In genomic region chr17:75646626-75646968, GRCh38 we compare ENCODE assay signal across 14 cellular contexts. TPM values are rescaled to one million over a fixed set of nuclear protein-coding genes. Genes with fewer than 3 reads are reported as not detected.
DNase-seq lines count a peak whose midpoint lies in the region; ATAC-seq, FAIRE-seq and TF ChIP-seq lines count a peak whose summit lies in the region.
"Had no signal": no experiment of that assay in that cellular context is flagged by ENCODE, and none has a peak within 500 bp of the region (broad histone marks: within the 10 kb centered on the region; RNA-seq: fewer than 3 reads in every experiment).

No MANE protein-coding gene starts in this region.

- H3K4me3 ChIP-seq in kidney (ENCODE audit: low read length in 2 of 2): peak overlapping the region; percentile 38 to 49
- no peak overlapping the region for H3K4me3 ChIP-seq in skin epidermis
- H3K4me3 ChIP-seq: MG63 had no signal

- CTCF ChIA-PET in activated B cell treated with CpG ODN at 0.5 μM for 24 hours (lab: Charles Lee): interaction anchor here (1.0 to 4.5 kb wide), 2 partner anchors 13 to 103 kb away, joined by 3 to 34 read pairs; partner anchors contain the start of gene SMIM5
- CTCF ChIA-PET in activated CD4-positive, alpha-beta memory T cell treated with anti-CD3 and anti-CD28 coated beads for 36 hours (lab: Charles Lee): interaction anchor here (1.1 to 19.5 kb wide), 3 partner anchors 14 to 102 kb away, joined by 3 to 438 read pairs (median 69); partner anchors contain the start of gene SMIM5

- H3K9me3 ChIP-seq in kidney (ENCODE audit: control insufficient read depth in 1 of 2, low read length in 2 of 2) (no peaks in the 10 kb centered on the region), T-helper 17 cell (ENCODE audit: control insufficient read depth, low read length, poor library complexity, severe bottlenecking) (no peaks in the 10 kb centered on the region)
- H3K9me3 ChIP-seq: MG63 had no signal

- peaks cover 10 to 15% of the 10 kb centered on the region in 2 donors for H3K36me3 ChIP-seq in kidney (ENCODE audit: control insufficient read depth in 1 of 2, insufficient read depth in 2 of 2, low read length in 2 of 2)

- no peak overlapping the region for H3K4me3 Mint-ChIP-seq in activated B cell treated with CpG ODN at 0.5 μM for 24 hours
- H3K4me3 Mint-ChIP-seq in T-helper 17 cell: no peak overlapping the region
- H3K4me3 Mint-ChIP-seq in activated CD4-positive, alpha-beta memory T cell treated with anti-CD3 and anti-CD28 coated beads for 36 hours: no peak overlapping the region
- H3K4me3 Mint-ChIP-seq: T-helper 1 cell treated with Interleukin-12 subunit alpha and Interleukin-12 subunit beta and Interleukin-4 antibody, amounts not matched to agents 30 μg/mL and 1 μg/mL, for 36 hours had no signal

- TF ChIP-seq CTCF in activated B cell treated with CpG ODN at 0.5 μM for 24 hours (IDR thresholded peaks at IDR 0.05) (no peak), kidney (IDR thresholded peaks at IDR 0.05; ENCODE audit: borderline replicate concordance, extremely low read depth, insufficient read depth) (no peak)

- no peak for FAIRE-seq in kidney (lab: Jason Lieb, UNC)

- no peaks in the 10 kb centered on the region for H3K9me3 Mint-ChIP-seq in activated B cell treated with CpG ODN at 0.5 μM for 24 hours
- H3K9me3 Mint-ChIP-seq in activated CD4-positive, alpha-beta memory T cell treated with anti-CD3 and anti-CD28 coated beads for 36 hours: no peaks in the 10 kb centered on the region
- H3K9me3 Mint-ChIP-seq: T-helper 1 cell treated with Interleukin-12 subunit alpha and Interleukin-12 subunit beta and Interleukin-4 antibody, amounts not matched to agents 30 μg/mL and 1 μg/mL, for 36 hours had no signal

- peak overlapping the region; percentile 97 to 99 for H3K27ac ChIP-seq in kidney (ENCODE audit: low read depth in 2 of 2, low read length in 2 of 2)
- peak overlapping the region in 15 of 21 experiments; percentile 7 to 84 (median 69) for H3K27ac ChIP-seq in skin epidermis

- peaks cover 38 to 50% of the 10 kb centered on the region in 2 donors for H3K4me1 ChIP-seq in kidney (ENCODE audit: control insufficient read depth in 1 of 2, insufficient read depth in 1 of 2, low read depth in 1 of 2, low read length in 2 of 2)

- ATAC-seq in GM18907 (IDR thresholded peaks at IDR 0.05; ENCODE audit: unreplicated experiment): peak; percentile 15
- peak; percentile 19 for ATAC-seq in activated B cell treated with CpG ODN at 0.5 μM for 24 hours (ENCODE audit: low read depth)
- no peak for ATAC-seq in GM19455 (IDR thresholded peaks at IDR 0.05; ENCODE audit: unreplicated experiment)
- ATAC-seq in T-helper 17 cell: no peak

- H3K27ac Mint-ChIP-seq in activated B cell treated with CpG ODN at 0.5 μM for 24 hours (peak overlapping the region; percentile 84), T-helper 17 cell (no peak overlapping the region)
- H3K27ac Mint-ChIP-seq in activated CD4-positive, alpha-beta memory T cell treated with anti-CD3 and anti-CD28 coated beads for 36 hours: no peak overlapping the region

- POLR2A ChIA-PET in activated B cell treated with CpG ODN at 0.5 μM for 24 hours (lab: Charles Lee): interaction anchor here (0.5 to 2.4 kb wide), 7 partner anchors 10 to 301 kb away, joined by 4 to 10 read pairs (median 6); partner anchors contain the start of genes RECQL5, SAP30BP and SMIM5
- POLR2A ChIA-PET in activated CD4-positive, alpha-beta memory T cell treated with anti-CD3 and anti-CD28 coated beads for 36 hours (lab: Charles Lee): no interaction called here

- H3K27me3 Mint-ChIP-seq in activated B cell treated with CpG ODN at 0.5 μM for 24 hours (no peaks in the 10 kb centered on the region), T-helper 17 cell (no peaks in the 10 kb centered on the region)
- no peaks in the 10 kb centered on the region for H3K27me3 Mint-ChIP-seq in activated CD4-positive, alpha-beta memory T cell treated with anti-CD3 and anti-CD28 coated beads for 36 hours

- peaks cover 15% of the 10 kb centered on the region for H3K4me1 Mint-ChIP-seq in activated B cell treated with CpG ODN at 0.5 μM for 24 hours
- H3K4me1 Mint-ChIP-seq in T-helper 17 cell: peaks cover 5% of the 10 kb centered on the region
- H3K4me1 Mint-ChIP-seq in activated CD4-positive, alpha-beta memory T cell treated with anti-CD3 and anti-CD28 coated beads for 36 hours (ENCODE audit: low read depth): peaks cover 5% of the 10 kb centered on the region

- intact Hi-C loops in activated B cell treated with CpG ODN at 0.5 μM for 24 hours (cut with micrococcal nuclease): no loop called here
- intact Hi-C loops in kidney (cut with DNase I): no loop called here
- intact Hi-C loops in activated CD4-positive, alpha-beta memory T cell treated with anti-CD3 and anti-CD28 coated beads for 36 hours (cut with micrococcal nuclease): no loop called here

- H3K36me3 Mint-ChIP-seq in activated B cell treated with CpG ODN at 0.5 μM for 24 hours (ENCODE audit: low read depth) (peaks cover 42% of the 10 kb centered on the region), T-helper 17 cell (ENCODE audit: low read depth) (no peaks in the 10 kb centered on the region)
- peaks cover 6% of the 10 kb centered on the region for H3K36me3 Mint-ChIP-seq in activated CD4-positive, alpha-beta memory T cell treated with anti-CD3 and anti-CD28 coated beads for 36 hours

- DNase-seq in activated B cell treated with CpG ODN at 0.5 μM for 24 hours: no peak
- DNase-seq in kidney: no peak
- DNase-seq in T-helper 17 cell: no peak
- no peak for DNase-seq in activated CD4-positive, alpha-beta memory T cell treated with anti-CD3 and anti-CD28 coated beads for 36 hours
- DNase-seq in kidney tubule cell (ENCODE audit: low spot score): no peak
- DNase-seq: activated effector memory CD4-positive, alpha-beta T cell treated with Interleukin-2 at 50 U/mL for 16 hours; central memory CD4-positive, alpha-beta T cell; MG63; stimulated activated CD4-positive, alpha-beta T cell treated with anti-CD3 and anti-CD28 coated beads, Interleukin-15, amount 100 ng/mL, for 24 hours had no signal

- peak overlapping the region; percentile 54 to 73 for H3K9ac ChIP-seq in kidney (ENCODE audit: low read length in 2 of 2)

RNA-seq across cellular contexts. Expression of gene SMIM5, which starts 13.4 kb away (rescaled TPM):
- total RNA-seq in activated B cell treated with CpG ODN at 0.5 μM for 24 hours (1.1 and 1.7 TPM in 2 replicates), kidney (8.0 TPM), T-helper 17 cell (1 to 10 TPM in 1 of 2 donors, under 1 TPM in 1; 0.40 to 8.4 TPM)
- polyA plus RNA-seq in kidney (ENCODE audit: insufficient read depth, low read depth, low replicate concordance): 63.0 TPM
- total RNA-seq in activated CD4-positive, alpha-beta memory T cell treated with anti-CD3 and anti-CD28 coated beads for 36 hours: not detected
- polyA plus RNA-seq: BJ had no signal

RNA-seq across cellular contexts. Expression of gene RECQL5, which starts 20.4 kb away (rescaled TPM):
- 55.9 and 65.4 TPM in 2 replicates for total RNA-seq in activated B cell treated with CpG ODN at 0.5 μM for 24 hours
- 51.6 TPM for total RNA-seq in kidney
- 40.0 TPM for polyA plus RNA-seq in kidney (ENCODE audit: insufficient read depth, low read depth, low replicate concordance)
- 10 to 100 TPM; 24.1 to 30.6 TPM for total RNA-seq in T-helper 17 cell
- 10 to 100 TPM; 27.7 to 31.3 TPM for total RNA-seq in activated CD4-positive, alpha-beta memory T cell treated with anti-CD3 and anti-CD28 coated beads for 36 hours

RNA-seq across cellular contexts. Expression of gene SAP30BP, which starts 20.5 kb away (rescaled TPM):
- total RNA-seq in activated B cell treated with CpG ODN at 0.5 μM for 24 hours: 177 and 184 TPM in 2 replicates
- total RNA-seq in kidney: 95.1 TPM
- polyA plus RNA-seq in kidney (ENCODE audit: insufficient read depth, low read depth, low replicate concordance): 62.9 TPM
- total RNA-seq in T-helper 17 cell: 100 to 1,000 TPM; 178 to 235 TPM
- 10 to 100 TPM; 81.4 to 92.7 TPM for total RNA-seq in activated CD4-positive, alpha-beta memory T cell treated with anti-CD3 and anti-CD28 coated beads for 36 hours

RNA-seq across cellular contexts. Expression of gene MYO15B, which starts 59.0 kb away (rescaled TPM):
- total RNA-seq in activated B cell treated with CpG ODN at 0.5 μM for 24 hours (207 and 264 TPM in 2 replicates), kidney (286 TPM), T-helper 17 cell (10 to 100 TPM; 42.2 to 69.3 TPM)
- 139 TPM for polyA plus RNA-seq in kidney (ENCODE audit: insufficient read depth, low read depth, low replicate concordance)
- total RNA-seq in activated CD4-positive, alpha-beta memory T cell treated with anti-CD3 and anti-CD28 coated beads for 36 hours: 10 to 100 TPM; 16.8 to 20.5 TPM

Comparison
In these comparisons a context has a peak if more than half of its experiments do, and no peak if none do; other contexts are left out.
1. ATAC-seq: peak in GM18907 (single experiment) and activated B cell treated with CpG ODN at 0.5 μM for 24 hours (single experiment); none in GM19455 (single experiment) and T-helper 17 cell (single experiment).
2. H3K4me3 ChIP-seq: peak in kidney (2 of 2); none in skin epidermis (0 of 7).